8 cellular contexts compared by ENCODE assay signal in genomic region chr11:46333129-46333947, GRCh38. TPM values are rescaled to one million over a fixed set of nuclear protein-coding genes. Genes with fewer than 3 reads are reported as not detected.
A peak's percentile ranks its signal among the peaks of the same experiment; 100 is the strongest.
DNase-seq lines count a peak whose midpoint lies in the region; ATAC-seq and TF ChIP-seq lines count a peak whose summit lies in the region.

No MANE protein-coding gene starts in this region.

- peak overlapping the region; percentile 72 for H3K4me3 Mint-ChIP-seq in neural crest cell

- H3K27ac Mint-ChIP-seq in neural crest cell (ENCODE audit: unreplicated experiment): no peak overlapping the region

- ATAC-seq in GM21515 (IDR thresholded peaks at IDR 0.05; ENCODE audit: unreplicated experiment): no peak

- H3K4me3 ChIP-seq in dorsolateral prefrontal cortex: peak overlapping the region; percentile 30 to 76 (median 60)

- H3K9me3 Mint-ChIP-seq in neural crest cell: no peaks in the 10 kb centered on the region

- H3K36me3 Mint-ChIP-seq in neural crest cell (ENCODE audit: low read depth): no peaks in the 10 kb centered on the region

- intact Hi-C loops in dorsolateral prefrontal cortex (cut with DNase I): no loop called here

- H3K27ac ChIP-seq in dorsolateral prefrontal cortex: peak overlapping the region in 56 of 59 donors; percentile 11 to 93 (median 78)

- no peak for TF ChIP-seq CTCF in dorsolateral prefrontal cortex (IDR thresholded peaks at IDR 0.05 in 54 of 56, conservative IDR thresholded peaks at IDR 0.05 in 2 of 56; ENCODE audit: low read depth in 1 of 56, partially characterized antibody in 56 of 56)
- no peak for TF ChIP-seq CTCF in neural crest cell (conservative IDR thresholded peaks at IDR 0.05)

- H3K4me1 Mint-ChIP-seq in neural crest cell: peaks cover 34% of the 10 kb centered on the region

- H3K27me3 ChIP-seq in dorsolateral prefrontal cortex: peaks cover 0 to 46% (median 4%) of the 10 kb centered on the region in 45 donors

- H3K27me3 Mint-ChIP-seq in neural crest cell (ENCODE audit: low read depth): peaks cover 57% of the 10 kb centered on the region

- DNase-seq in DMS79 (lab: John Stamatoyannopoulos, UW) (peak; percentile 43), NCI-H748 treated with DMSO at 0.1 percent for 48 hours (lab: John Stamatoyannopoulos, UW) (peak; percentile 23), dorsolateral prefrontal cortex (peak in 1 of 10 donors; percentile 50), neural crest cell (ENCODE audit: low read depth, low spot score) (no peak), mesenteric fat pad (ENCODE audit: low spot score) (no peak), NCI-H1436 (lab: John Stamatoyannopoulos, UW) (no peak), NCI-H1048 (lab: John Stamatoyannopoulos, UW) (no peak)

RNA-seq across cellular contexts. Expression of gene DGKZ, which starts 13.9 kb away (rescaled TPM):
- 100 to 1,000 TPM; 142 to 475 (median 319) TPM for total RNA-seq in dorsolateral prefrontal cortex
- 54.4 and 60.1 TPM in 2 replicates for total RNA-seq in neural crest cell
- total RNA-seq in mesenteric fat pad: 54.3 TPM

RNA-seq across cellular contexts. Expression of gene MDK, which starts 48.1 kb away (rescaled TPM):
- 10 to 100 TPM in 95 of 120 experiments, 1 to 10 TPM in 25; 4.6 to 45.3 (median 12.9) TPM for total RNA-seq in dorsolateral prefrontal cortex
- 781 and 821 TPM in 2 replicates for total RNA-seq in neural crest cell
- 13.9 TPM for total RNA-seq in mesenteric fat pad

RNA-seq across cellular contexts. Expression of gene CREB3L1, which starts 55.9 kb away (rescaled TPM):
- 10 to 100 TPM in 4 of 120 experiments, 1 to 10 TPM in 116; 2.0 to 11.9 (median 4.6) TPM for total RNA-seq in dorsolateral prefrontal cortex
- total RNA-seq in neural crest cell: 0.71 and 0.75 TPM in 2 replicates
- 8.4 TPM for total RNA-seq in mesenteric fat pad

RNA-seq across cellular contexts. Expression of gene CHRM4, which starts 58.2 kb away (rescaled TPM):
- 10 to 100 TPM in 56 of 120 experiments, 1 to 10 TPM in 64; 2.7 to 25.0 (median 9.7) TPM for total RNA-seq in dorsolateral prefrontal cortex
- 0.37 and 0.39 TPM in 2 replicates for total RNA-seq in neural crest cell
- total RNA-seq in mesenteric fat pad: not detected

Comparison
In these comparisons a context has a peak if more than half of its experiments do, and no peak if none do; other contexts are left out.
1. DNase-seq: peak in DMS79 (single experiment) and NCI-H748 treated with DMSO at 0.1 percent for 48 hours (single experiment); none in neural crest cell (single experiment), mesenteric fat pad (single experiment), NCI-H1436 (single experiment) and NCI-H1048 (single experiment).
2. RNA of gene MDK, which starts 48.1 kb away (total RNA-seq): 781 to 821 TPM in neural crest cell; 13.9 TPM in mesenteric fat pad (single experiment) and 4.6 to 45.3 TPM in dorsolateral prefrontal cortex; every median in the first group is over 10 times any median in the second.